In the genomic region with DNA sequence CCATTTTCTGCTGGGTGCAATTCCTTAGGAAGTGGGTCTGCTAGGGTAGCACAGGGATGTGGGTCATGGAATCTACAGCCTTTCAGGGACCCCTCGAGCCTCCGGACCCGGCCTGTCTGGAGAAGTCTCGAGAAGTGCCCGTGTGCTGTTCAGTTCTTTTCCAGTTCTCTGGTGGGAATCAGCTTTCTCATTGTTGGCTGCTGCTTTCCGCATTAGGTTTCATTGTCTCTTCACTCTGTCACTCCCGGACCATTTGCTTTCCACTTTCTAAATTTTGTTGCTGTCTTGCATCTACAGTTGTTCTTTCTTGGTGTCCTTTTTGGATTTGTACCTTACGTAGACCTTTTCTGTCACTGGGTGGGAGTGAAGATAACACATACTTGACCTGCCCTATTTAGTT, we compare ENCODE assay signal across 19 cellular contexts. TPM values are rescaled to one million over a fixed set of nuclear protein-coding genes. Genes with fewer than 3 reads are reported as not detected.
A peak's percentile ranks its signal among the peaks of the same experiment; 100 is the strongest.
DNase-seq lines count a peak whose midpoint lies in the region; ATAC-seq and TF ChIP-seq lines count a peak whose summit lies in the region.
"Had no signal": no experiment of that assay in that cellular context is flagged by ENCODE, and none has a peak within 500 bp of the region (broad histone marks: within the 10 kb centered on the region; RNA-seq: fewer than 3 reads in every experiment).

No MANE protein-coding gene starts in this region.

- no peaks in the 10 kb centered on the region for H3K36me3 Mint-ChIP-seq in WTC11
- peaks cover 12% of the 10 kb centered on the region for H3K36me3 Mint-ChIP-seq in stimulated activated memory B cell treated with anti-CD40 and anti-IgM and Interleukin-4, amounts not matched to agents 10 μg/mL and 1 μg/mL and 100 μg/mL, for 72 hours

- no peak overlapping the region for H4K8ac ChIP-seq in mesenchymal stem cell (ENCODE audit: low read length)

- H3K4me1 ChIP-seq in mesenchymal stem cell (ENCODE audit: control insufficient read depth, insufficient read depth, low read depth, low read length) (peaks cover 4% of the 10 kb centered on the region), lower lobe of right lung (peaks cover 44% of the 10 kb centered on the region), tibial artery (peaks cover 0 to 65% (median 16%) of the 10 kb centered on the region in 4 donors)

- H3K27ac ChIP-seq in mesenchymal stem cell (ENCODE audit: low read length, poor library complexity, severe bottlenecking) (no peak overlapping the region), lower lobe of right lung (no peak overlapping the region), tibial artery (no peak overlapping the region)
- H3K27ac ChIP-seq: coronary artery, gastroesophageal sphincter, left ventricle myocardium inferior, thyroid gland had no signal

- H3K4me3 Mint-ChIP-seq in WTC11 = no peak overlapping the region
- no peak overlapping the region for H3K4me3 Mint-ChIP-seq in stimulated activated memory B cell treated with anti-CD40 and anti-IgM and Interleukin-4, amounts not matched to agents 10 μg/mL and 1 μg/mL and 100 μg/mL, for 72 hours
- H3K4me3 Mint-ChIP-seq: activated B cell treated with CpG ODN at 0.5 μM for 24 hours had no signal

- intact Hi-C loops in lower lobe of right lung (cut with DNase I) = no loop called here
- intact Hi-C loops in tibial artery (cut with DNase I; ENCODE audit: low total_unique reads) = no loop called here

- POLR2A ChIA-PET in WTC11 (lab: Charles Lee) = no interaction called here

- H3K4me3 ChIP-seq in GM12875 (ENCODE audit: low read depth, low read length) (peak overlapping the region; percentile 10), mesenchymal stem cell (ENCODE audit: insufficient read depth in 1 of 2, low read depth in 1 of 2, low read length in 2 of 2) (peak overlapping the region in 1 of 2 experiments; percentile 29), lower lobe of right lung (no peak overlapping the region), tibial artery (no peak overlapping the region)
- H3K4me3 ChIP-seq: coronary artery, gastroesophageal sphincter, left ventricle myocardium inferior, thyroid gland had no signal

- no peak overlapping the region for H3K18ac ChIP-seq in mesenchymal stem cell (ENCODE audit: low read depth in 1 of 2, low read length in 2 of 2)

- H4K91ac ChIP-seq in mesenchymal stem cell (ENCODE audit: low read length) = no peak overlapping the region

- peaks cover 0 to 9% of the 10 kb centered on the region in 2 experiments for H3K27me3 ChIP-seq in mesenchymal stem cell (ENCODE audit: control insufficient read depth in 1 of 2, insufficient read depth in 1 of 2, low read length in 2 of 2)
- H3K27me3 ChIP-seq in lower lobe of right lung (ENCODE audit: low read depth) = no peaks in the 10 kb centered on the region
- no peaks in the 10 kb centered on the region for H3K27me3 ChIP-seq in tibial artery
- H3K27me3 ChIP-seq: gastroesophageal sphincter, thyroid gland had no signal

- no peak overlapping the region for H3K14ac ChIP-seq in mesenchymal stem cell (ENCODE audit: low read length in 2 of 2)

- peaks cover 38% of the 10 kb centered on the region for H3K4me1 Mint-ChIP-seq in WTC11
- peaks cover 68% of the 10 kb centered on the region for H3K4me1 Mint-ChIP-seq in stimulated activated memory B cell treated with anti-CD40 and anti-IgM and Interleukin-4, amounts not matched to agents 10 μg/mL and 1 μg/mL and 100 μg/mL, for 72 hours

- H3K4ac ChIP-seq in mesenchymal stem cell (ENCODE audit: low read depth in 1 of 2, low read length in 2 of 2) = no peak overlapping the region

- no peak overlapping the region for H2AK5ac ChIP-seq in mesenchymal stem cell (ENCODE audit: low read length, severe bottlenecking)

- no peak overlapping the region for H3K23ac ChIP-seq in mesenchymal stem cell (ENCODE audit: low read length in 2 of 2)

- 99% methylated on average over 7 of the region's 8 CpGs for WGBS in mesenchymal stem cell

- H2AFZ ChIP-seq in mesenchymal stem cell (ENCODE audit: low read depth, low read length) = no peak overlapping the region

- no peak overlapping the region for H2BK12ac ChIP-seq in mesenchymal stem cell (ENCODE audit: low read length in 2 of 2)

- H3K27me3 Mint-ChIP-seq in WTC11 (ENCODE audit: low read depth) = no peaks in the 10 kb centered on the region
- H3K27me3 Mint-ChIP-seq in stimulated activated memory B cell treated with anti-CD40 and anti-IgM and Interleukin-4, amounts not matched to agents 10 μg/mL and 1 μg/mL and 100 μg/mL, for 72 hours = no peaks in the 10 kb centered on the region
- H3K27me3 Mint-ChIP-seq: activated B cell treated with CpG ODN at 0.5 μM for 24 hours had no signal

- H3K9ac ChIP-seq in mesenchymal stem cell (ENCODE audit: low read length) = peak overlapping the region; percentile 46

- CTCF ChIA-PET in WTC11 (lab: Charles Lee) = no interaction called here

- H3K4me2 ChIP-seq in mesenchymal stem cell (ENCODE audit: low read length, poor library complexity, severe bottlenecking) = no peak overlapping the region

- no peak overlapping the region for H2BK120ac ChIP-seq in mesenchymal stem cell (ENCODE audit: low read depth, low read length)

- H3K27ac Mint-ChIP-seq in WTC11 = peak overlapping the region; percentile 28
- peak overlapping the region; percentile 43 for H3K27ac Mint-ChIP-seq in stimulated activated memory B cell treated with anti-CD40 and anti-IgM and Interleukin-4, amounts not matched to agents 10 μg/mL and 1 μg/mL and 100 μg/mL, for 72 hours
- H3K27ac Mint-ChIP-seq: activated B cell treated with CpG ODN at 0.5 μM for 24 hours had no signal

- no peaks in the 10 kb centered on the region for H3K9me3 Mint-ChIP-seq in WTC11
- no peaks in the 10 kb centered on the region for H3K9me3 Mint-ChIP-seq in stimulated activated memory B cell treated with anti-CD40 and anti-IgM and Interleukin-4, amounts not matched to agents 10 μg/mL and 1 μg/mL and 100 μg/mL, for 72 hours
- H3K9me3 Mint-ChIP-seq: activated B cell treated with CpG ODN at 0.5 μM for 24 hours had no signal

- DNase-seq in WTC11 (ENCODE audit: low spot score) (no peak), mesenchymal stem cell (no peak), lower lobe of right lung (no peak), DMS79 treated with DMSO at 0.1 percent for 48 hours (lab: John Stamatoyannopoulos, UW) (no peak), tibial artery (no peak)
- DNase-seq: activated B cell treated with CpG ODN at 0.5 μM for 24 hours, activated gamma-delta T cell, C1 segment of cervical spinal cord, GOT3, left ventricle myocardium inferior, NCI-H1092 treated with DMSO at 0.1 percent for 48 hours, NCI-H526 treated with DMSO at 0.1 percent for 48 hours, posterior cingulate gyrus, T-helper 2 cell, thyroid gland had no signal

- H2BK5ac ChIP-seq in mesenchymal stem cell (ENCODE audit: low read depth, low read length, poor library complexity, severe bottlenecking) = no peak overlapping the region

- peaks cover 0 to 4% of the 10 kb centered on the region in 2 experiments for H3K36me3 ChIP-seq in mesenchymal stem cell (ENCODE audit: control insufficient read depth in 1 of 2, insufficient read depth in 2 of 2, low read depth in 1 of 2, low read length in 2 of 2)
- H3K36me3 ChIP-seq in lower lobe of right lung = no peaks in the 10 kb centered on the region
- H3K36me3 ChIP-seq in tibial artery = no peaks in the 10 kb centered on the region
- H3K36me3 ChIP-seq: gastroesophageal sphincter, left ventricle myocardium inferior, thyroid gland had no signal

- H3K9me3 ChIP-seq in mesenchymal stem cell (ENCODE audit: control insufficient read depth, low read length) (no peaks in the 10 kb centered on the region), lower lobe of right lung (no peaks in the 10 kb centered on the region), tibial artery (no peaks in the 10 kb centered on the region)
- H3K9me3 ChIP-seq: gastroesophageal sphincter, left ventricle myocardium inferior, thyroid gland had no signal

- no peak for ATAC-seq in WTC11
- no peak for ATAC-seq in stimulated activated memory B cell treated with anti-CD40 and anti-IgM and Interleukin-4, amounts not matched to agents 10 μg/mL and 1 μg/mL and 100 μg/mL, for 72 hours
- ATAC-seq in lower lobe of right lung = no peak
- ATAC-seq: gastroesophageal sphincter had no signal

- TF ChIP-seq CTCF in GM12875 (IDR thresholded peaks at IDR 0.05; ENCODE audit: borderline replicate concordance, insufficient read depth, low read depth, low read length) (no peak), WTC11 (IDR thresholded peaks at IDR 0.05) (no peak), lower lobe of right lung (IDR thresholded peaks at IDR 0.05) (no peak), tibial artery (IDR thresholded peaks at IDR 0.05) (no peak)

- H2BK15ac ChIP-seq in mesenchymal stem cell (ENCODE audit: low read depth, poor library complexity, severe bottlenecking) = no peak overlapping the region

- H3K79me1 ChIP-seq in mesenchymal stem cell (replicated peaks; ENCODE audit: low read length, poor library complexity, severe bottlenecking) = no peaks in the 10 kb centered on the region

TF ChIP-seq in WTC11, 78 proteins besides CTCF, POLR2A, EP300 and RAD21 (continues in another document):
- no peak for TF ChIP-seq CREB1 (CRISPR knock-in tag; IDR thresholded peaks at IDR 0.05)

RNA-seq across cellular contexts. Expression of a gene that starts 6.1 kb away (rescaled TPM):
- total RNA-seq in WTC11 (2021) = 18.9 to 26.3 TPM (median 20.7 TPM) in 3 replicates
- 23.9 TPM for polyA plus RNA-seq in mesenchymal stem cell (2013, experiment 1 of 2)
- 25.8 TPM for polyA plus RNA-seq in mesenchymal stem cell (2013, experiment 2 of 2)
- total RNA-seq in lower lobe of right lung = 32.8 TPM

RNA-seq across cellular contexts. Expression of a gene that starts 39.4 kb away (rescaled TPM):
- total RNA-seq in WTC11 (2021) (10.2 to 13.9 TPM (median 10.7 TPM) in 3 replicates), lower lobe of right lung (15.8 TPM)
- 6.8 TPM for polyA plus RNA-seq in mesenchymal stem cell (2013, experiment 1 of 2)
- polyA plus RNA-seq in mesenchymal stem cell (2013, experiment 2 of 2) = 8.0 TPM

RNA-seq across cellular contexts. Expression of a gene that starts 39.6 kb away (rescaled TPM):
- 22.8 to 25.1 TPM (median 23.4 TPM) in 3 replicates for total RNA-seq in WTC11 (2021)
- 9.2 TPM for polyA plus RNA-seq in mesenchymal stem cell (2013, experiment 1 of 2)
- 7.8 TPM for polyA plus RNA-seq in mesenchymal stem cell (2013, experiment 2 of 2)
- 38.3 TPM for total RNA-seq in lower lobe of right lung

RNA-seq across cellular contexts. Expression of a gene that starts 42.0 kb away (rescaled TPM):
- 2.0 to 3.1 TPM (median 2.6 TPM) in 3 replicates for total RNA-seq in WTC11 (2021)
- polyA plus RNA-seq in mesenchymal stem cell (2013, experiment 1 of 2) = 0.86 TPM
- polyA plus RNA-seq in mesenchymal stem cell (2013, experiment 2 of 2) = 0.79 TPM
- total RNA-seq in lower lobe of right lung = 8.4 TPM
